9 cellular contexts compared by ENCODE assay signal in genomic region chr3:25033407-25034029, GRCh38.
A peak's percentile ranks its signal among the peaks of the same experiment; 100 is the strongest.
DNase-seq lines count a peak whose midpoint lies in the region; ATAC-seq, FAIRE-seq and TF ChIP-seq lines count a peak whose summit lies in the region.
"Had no signal": no experiment of that assay in that cellular context is flagged by ENCODE, and none has a peak within 500 bp of the region (broad histone marks: within the 10 kb centered on the region; RNA-seq: fewer than 3 reads in every experiment).

No MANE protein-coding gene starts in this region.

- peak overlapping the region in 1 of 3 experiments; percentile 37 for H3K27ac Mint-ChIP-seq in nephron
- H3K27ac Mint-ChIP-seq: CD4-positive, CD25-positive, alpha-beta regulatory T cell had no signal

- H3K4me3 Mint-ChIP-seq in nephron: no peak overlapping the region
- H3K4me3 Mint-ChIP-seq: CD4-positive, CD25-positive, alpha-beta regulatory T cell had no signal

- ATAC-seq in GM19463 (IDR thresholded peaks at IDR 0.05; ENCODE audit: unreplicated experiment): peak; percentile 93
- peak; percentile 81 for ATAC-seq in HG03469 (IDR thresholded peaks at IDR 0.05; ENCODE audit: unreplicated experiment)
- ATAC-seq in omental fat pad (ENCODE audit: low FRiP score): no peak

- peaks cover 39% of the 10 kb centered on the region for H3K4me1 Mint-ChIP-seq in nephron
- H3K4me1 Mint-ChIP-seq: CD4-positive, CD25-positive, alpha-beta regulatory T cell had no signal

- TF ChIP-seq POLR2A in erythroblast (IDR thresholded peaks at IDR 0.05; ENCODE audit: low read length): no peak

- no peaks in the 10 kb centered on the region for H3K9me3 Mint-ChIP-seq in nephron

- no peak for FAIRE-seq in RCC 7860 (lab: Jason Lieb, UNC)

- no peaks in the 10 kb centered on the region for H3K36me3 Mint-ChIP-seq in nephron (ENCODE audit: low read depth)
- H3K36me3 Mint-ChIP-seq: CD4-positive, CD25-positive, alpha-beta regulatory T cell had no signal

- DNase-seq in NCI-H2029 (lab: John Stamatoyannopoulos, UW) (peak; percentile 2), NCI-H2029 treated with DMSO at 0.1 percent for 48 hours (lab: John Stamatoyannopoulos, UW) (no peak), RCC 7860 (ENCODE audit: low spot score) (peak; percentile 22), erythroblast (lab: John Stamatoyannopoulos, UW) (peak; percentile 21 to 58), omental fat pad (ENCODE audit: low spot score) (no peak)

- no peaks in the 10 kb centered on the region for H3K27me3 Mint-ChIP-seq in nephron (ENCODE audit: low read depth)
- H3K27me3 Mint-ChIP-seq: CD4-positive, CD25-positive, alpha-beta regulatory T cell had no signal

- TF ChIP-seq CTCF in nephron (IDR thresholded peaks at IDR 0.05; ENCODE audit: unreplicated experiment in 3 of 3): peak; percentile 37 to 56 (median 49)
- no peak for TF ChIP-seq CTCF in omental fat pad (IDR thresholded peaks at IDR 0.05)

Comparison
In these comparisons a context has a peak if more than half of its experiments do, and no peak if none do; other contexts are left out.
1. DNase-seq: peak in NCI-H2029 (single experiment), RCC 7860 (single experiment) and erythroblast (2 of 2); none in NCI-H2029 treated with DMSO at 0.1 percent for 48 hours (single experiment) and omental fat pad (single experiment).
2. CTCF ChIP-seq: peak in nephron (3 of 3); none in omental fat pad (0 of 3).